ENCODE assay signal across 1 cellular context in genomic region chr17:7851438-7852261, GRCh38.
A peak's percentile ranks its signal among the peaks of the same experiment; 100 is the strongest.
TF ChIP-seq lines count a peak whose summit lies in the region.

No MANE protein-coding gene starts in this region.

TF ChIP-seq in HepG2, 621 proteins besides CTCF, POLR2A, EP300 and RAD21 (continues in another document):
- TF ChIP-seq ZMAT3 (CRISPR knock-in tag; conservative IDR thresholded peaks at IDR 0.05) = no peak
- TF ChIP-seq ZBTB7B (CRISPR knock-in tag; IDR thresholded peaks at IDR 0.05) = no peak
- TF ChIP-seq ATF3 (CRISPR knock-in tag; IDR thresholded peaks at IDR 0.05) = 0 out of 2 replicates have a peak, but pooled peaks have one; percentile 18
- no peak for TF ChIP-seq ZNF33B (CRISPR knock-in tag; IDR thresholded peaks at IDR 0.05)
- no peak for TF ChIP-seq ATM (IDR thresholded peaks at IDR 0.05; ENCODE audit: borderline replicate concordance)
- TF ChIP-seq GATA4 (IDR thresholded peaks at IDR 0.05; ENCODE audit: borderline replicate concordance, low read depth) = no peak
- peak; percentile 64; the same call in 1 of the 2 replicates for TF ChIP-seq ZNF614 (CRISPR knock-in tag; IDR thresholded peaks at IDR 0.05; ENCODE audit: borderline replicate concordance)
- no peak for TF ChIP-seq CENPBD1 (CRISPR knock-in tag; IDR thresholded peaks at IDR 0.05; ENCODE audit: borderline replicate concordance, low read depth)
- TF ChIP-seq SMC3 (IDR thresholded peaks at IDR 0.05; ENCODE audit: low read length) = peak; percentile 82
- TF ChIP-seq NFE2L1 (CRISPR knock-in tag; IDR thresholded peaks at IDR 0.05; ENCODE audit: borderline replicate concordance) = no peak
- 0 out of 2 replicates have a peak, but pooled peaks have one; percentile 34 for TF ChIP-seq ZSCAN5A (CRISPR knock-in tag; IDR thresholded peaks at IDR 0.05; ENCODE audit: borderline replicate concordance)
- TF ChIP-seq FOXO1 (CRISPR knock-in tag; IDR thresholded peaks at IDR 0.05) = peak; percentile 82
- peak; percentile 65; the same call in 1 of the 2 replicates for TF ChIP-seq YEATS2 (CRISPR knock-in tag; IDR thresholded peaks at IDR 0.05; ENCODE audit: borderline replicate concordance)
- TF ChIP-seq TOE1 (CRISPR knock-in tag; IDR thresholded peaks at IDR 0.05) = no peak
- peak; percentile 48 for TF ChIP-seq ARID5B (CRISPR knock-in tag; IDR thresholded peaks at IDR 0.05)
- TF ChIP-seq POLR2AphosphoS5 (IDR thresholded peaks at IDR 0.05; ENCODE audit: low read depth, low read length) = peak; percentile 20; the same call in 1 of the 2 replicates
- 0 out of 2 replicates have a peak, but pooled peaks have one; percentile 39 for TF ChIP-seq ZBTB7A (CRISPR knock-in tag; IDR thresholded peaks at IDR 0.05)
- TF ChIP-seq ZNF737 (CRISPR knock-in tag; IDR thresholded peaks at IDR 0.05; ENCODE audit: borderline replicate concordance) = no peak
- no peak for TF ChIP-seq ZNF773 (CRISPR knock-in tag; IDR thresholded peaks at IDR 0.05; ENCODE audit: borderline replicate concordance)
- no peak for TF ChIP-seq ZBTB37 (CRISPR knock-in tag; IDR thresholded peaks at IDR 0.05)
- no peak for TF ChIP-seq TFAP4 (IDR thresholded peaks at IDR 0.05; ENCODE audit: borderline replicate concordance, low read depth)
- TF ChIP-seq, protein P1, sequence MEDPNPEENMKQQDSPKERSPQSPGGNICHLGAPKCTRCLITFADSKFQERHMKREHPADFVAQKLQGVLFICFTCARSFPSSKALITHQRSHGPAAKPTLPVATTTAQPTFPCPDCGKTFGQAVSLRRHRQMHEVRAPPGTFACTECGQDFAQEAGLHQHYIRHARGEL (CRISPR knock-in tag; IDR thresholded peaks at IDR 0.05) = peak; percentile 100
- no peak for TF ChIP-seq HDAC6 (IDR thresholded peaks at IDR 0.05; ENCODE audit: low read depth, low read length)
- no peak for TF ChIP-seq CCAR2 (optimal IDR thresholded peaks at IDR 0.05; ENCODE audit: low read depth, low read length)
- TF ChIP-seq, protein P2, sequence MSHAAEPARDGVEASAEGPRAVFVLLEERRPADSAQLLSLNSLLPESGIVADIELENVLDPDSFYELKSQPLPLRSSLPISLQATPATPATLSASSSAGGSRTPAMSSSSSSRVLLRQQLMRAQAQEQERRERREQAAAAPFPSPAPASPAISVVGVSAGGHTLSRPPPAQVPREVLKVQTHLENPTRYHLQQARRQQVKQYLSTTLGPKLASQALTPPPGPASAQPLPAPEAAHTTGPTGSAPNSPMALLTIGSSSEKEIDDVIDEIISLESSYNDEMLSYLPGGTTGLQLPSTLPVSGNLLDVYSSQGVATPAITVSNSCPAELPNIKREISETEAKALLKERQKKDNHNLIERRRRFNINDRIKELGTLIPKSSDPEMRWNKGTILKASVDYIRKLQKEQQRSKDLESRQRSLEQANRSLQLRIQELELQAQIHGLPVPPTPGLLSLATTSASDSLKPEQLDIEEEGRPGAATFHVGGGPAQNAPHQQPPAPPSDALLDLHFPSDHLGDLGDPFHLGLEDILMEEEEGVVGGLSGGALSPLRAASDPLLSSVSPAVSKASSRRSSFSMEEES (CRISPR knock-in tag; IDR thresholded peaks at IDR 0.05) = peak; percentile 31; the same call in 1 of the 2 replicates
- 0 out of 2 replicates have a peak, but pooled peaks have one; percentile 27 for TF ChIP-seq SKIL (CRISPR knock-in tag; IDR thresholded peaks at IDR 0.05; ENCODE audit: borderline replicate concordance)
- TF ChIP-seq HNRNPL (IDR thresholded peaks at IDR 0.05; ENCODE audit: low read depth, low read length) = peak; percentile 73; the same call in 1 of the 2 replicates
- no peak for TF ChIP-seq ZNF101 (CRISPR knock-in tag; IDR thresholded peaks at IDR 0.05; ENCODE audit: borderline replicate concordance, low read depth)
- TF ChIP-seq ZNF619 (CRISPR knock-in tag; IDR thresholded peaks at IDR 0.05) = 0 out of 2 replicates have a peak, but pooled peaks have one; percentile 37
- TF ChIP-seq, protein P3, sequence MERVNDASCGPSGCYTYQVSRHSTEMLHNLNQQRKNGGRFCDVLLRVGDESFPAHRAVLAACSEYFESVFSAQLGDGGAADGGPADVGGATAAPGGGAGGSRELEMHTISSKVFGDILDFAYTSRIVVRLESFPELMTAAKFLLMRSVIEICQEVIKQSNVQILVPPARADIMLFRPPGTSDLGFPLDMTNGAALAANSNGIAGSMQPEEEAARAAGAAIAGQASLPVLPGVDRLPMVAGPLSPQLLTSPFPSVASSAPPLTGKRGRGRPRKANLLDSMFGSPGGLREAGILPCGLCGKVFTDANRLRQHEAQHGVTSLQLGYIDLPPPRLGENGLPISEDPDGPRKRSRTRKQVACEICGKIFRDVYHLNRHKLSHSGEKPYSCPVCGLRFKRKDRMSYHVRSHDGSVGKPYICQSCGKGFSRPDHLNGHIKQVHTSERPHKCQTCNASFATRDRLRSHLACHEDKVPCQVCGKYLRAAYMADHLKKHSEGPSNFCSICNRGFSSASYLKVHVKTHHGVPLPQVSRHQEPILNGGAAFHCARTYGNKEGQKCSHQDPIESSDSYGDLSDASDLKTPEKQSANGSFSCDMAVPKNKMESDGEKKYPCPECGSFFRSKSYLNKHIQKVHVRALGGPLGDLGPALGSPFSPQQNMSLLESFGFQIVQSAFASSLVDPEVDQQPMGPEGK (CRISPR knock-in tag; IDR thresholded peaks at IDR 0.05) = peak; percentile 59
- 0 out of 2 replicates have a peak, but pooled peaks have one; percentile 27 for TF ChIP-seq ZC3H13 (CRISPR knock-in tag; IDR thresholded peaks at IDR 0.05)
- no peak for TF ChIP-seq ZNF251 (CRISPR knock-in tag; IDR thresholded peaks at IDR 0.05)
- TF ChIP-seq ZNF768 (CRISPR knock-in tag; IDR thresholded peaks at IDR 0.05) = no peak
- peak; percentile 11; the same call in 1 of the 2 replicates for TF ChIP-seq SRF (IDR thresholded peaks at IDR 0.05; ENCODE audit: low read depth, low read length)
- TF ChIP-seq, protein P4, sequence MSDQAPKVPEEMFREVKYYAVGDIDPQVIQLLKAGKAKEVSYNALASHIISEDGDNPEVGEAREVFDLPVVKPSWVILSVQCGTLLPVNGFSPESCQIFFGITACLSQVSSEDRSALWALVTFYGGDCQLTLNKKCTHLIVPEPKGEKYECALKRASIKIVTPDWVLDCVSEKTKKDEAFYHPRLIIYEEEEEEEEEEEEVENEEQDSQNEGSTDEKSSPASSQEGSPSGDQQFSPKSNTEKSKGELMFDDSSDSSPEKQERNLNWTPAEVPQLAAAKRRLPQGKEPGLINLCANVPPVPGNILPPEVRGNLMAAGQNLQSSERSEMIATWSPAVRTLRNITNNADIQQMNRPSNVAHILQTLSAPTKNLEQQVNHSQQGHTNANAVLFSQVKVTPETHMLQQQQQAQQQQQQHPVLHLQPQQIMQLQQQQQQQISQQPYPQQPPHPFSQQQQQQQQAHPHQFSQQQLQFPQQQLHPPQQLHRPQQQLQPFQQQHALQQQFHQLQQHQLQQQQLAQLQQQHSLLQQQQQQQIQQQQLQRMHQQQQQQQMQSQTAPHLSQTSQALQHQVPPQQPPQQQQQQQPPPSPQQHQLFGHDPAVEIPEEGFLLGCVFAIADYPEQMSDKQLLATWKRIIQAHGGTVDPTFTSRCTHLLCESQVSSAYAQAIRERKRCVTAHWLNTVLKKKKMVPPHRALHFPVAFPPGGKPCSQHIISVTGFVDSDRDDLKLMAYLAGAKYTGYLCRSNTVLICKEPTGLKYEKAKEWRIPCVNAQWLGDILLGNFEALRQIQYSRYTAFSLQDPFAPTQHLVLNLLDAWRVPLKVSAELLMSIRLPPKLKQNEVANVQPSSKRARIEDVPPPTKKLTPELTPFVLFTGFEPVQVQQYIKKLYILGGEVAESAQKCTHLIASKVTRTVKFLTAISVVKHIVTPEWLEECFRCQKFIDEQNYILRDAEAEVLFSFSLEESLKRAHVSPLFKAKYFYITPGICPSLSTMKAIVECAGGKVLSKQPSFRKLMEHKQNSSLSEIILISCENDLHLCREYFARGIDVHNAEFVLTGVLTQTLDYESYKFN (CRISPR knock-in tag; conservative IDR thresholded peaks at IDR 0.05) = no peak
- peak; percentile 45 for TF ChIP-seq RBM22 (optimal IDR thresholded peaks at IDR 0.05; ENCODE audit: low read length)
- TF ChIP-seq NFYB (CRISPR knock-in tag; IDR thresholded peaks at IDR 0.05) = peak; percentile 86
- TF ChIP-seq, protein P5, sequence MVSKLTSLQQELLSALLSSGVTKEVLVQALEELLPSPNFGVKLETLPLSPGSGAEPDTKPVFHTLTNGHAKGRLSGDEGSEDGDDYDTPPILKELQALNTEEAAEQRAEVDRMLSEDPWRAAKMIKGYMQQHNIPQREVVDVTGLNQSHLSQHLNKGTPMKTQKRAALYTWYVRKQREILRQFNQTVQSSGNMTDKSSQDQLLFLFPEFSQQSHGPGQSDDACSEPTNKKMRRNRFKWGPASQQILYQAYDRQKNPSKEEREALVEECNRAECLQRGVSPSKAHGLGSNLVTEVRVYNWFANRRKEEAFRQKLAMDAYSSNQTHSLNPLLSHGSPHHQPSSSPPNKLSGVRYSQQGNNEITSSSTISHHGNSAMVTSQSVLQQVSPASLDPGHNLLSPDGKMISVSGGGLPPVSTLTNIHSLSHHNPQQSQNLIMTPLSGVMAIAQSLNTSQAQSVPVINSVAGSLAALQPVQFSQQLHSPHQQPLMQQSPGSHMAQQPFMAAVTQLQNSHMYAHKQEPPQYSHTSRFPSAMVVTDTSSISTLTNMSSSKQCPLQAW (CRISPR knock-in tag; IDR thresholded peaks at IDR 0.05) = no peak
- TF ChIP-seq ZNF331 (CRISPR knock-in tag; IDR thresholded peaks at IDR 0.05) = no peak
- no peak for TF ChIP-seq SYNCRIP (IDR thresholded peaks at IDR 0.05; ENCODE audit: insufficient read depth, low read depth, low read length)
- TF ChIP-seq CBX5 (CRISPR knock-in tag; IDR thresholded peaks at IDR 0.05; ENCODE audit: borderline replicate concordance) = peak; percentile 16; the same call in 1 of the 2 replicates
